Comparison of ENCODE assay signal across 18 cellular contexts in genomic region chr11:117442049-117442868, GRCh38.
DNase-seq lines count a peak whose midpoint lies in the region; ATAC-seq, FAIRE-seq and TF ChIP-seq lines count a peak whose summit lies in the region.
"Had no signal": no experiment of that assay in that cellular context is flagged by ENCODE, and none has a peak within 500 bp of the region (broad histone marks: within the 10 kb centered on the region; RNA-seq: fewer than 3 reads in every experiment).

No MANE protein-coding gene starts in this region.

- H3K4me2 ChIP-seq in HepG2 (ENCODE audit: low read depth, low read length), result no peak overlapping the region
- H3K4me2 ChIP-seq: BLaER1, GM23338 had no signal

- in situ Hi-C loops in HepG2 (cut with HindIII; ENCODE audit: extremely low pct_ligation_motif_present, low pct_unique_long_range_greater_than_20kb), result loop anchor here (5.0 to 25.0 kb wide), 2 partner anchors 365 to 495 kb away; partner anchors contain the start of gene TMPRSS13

- H3K27me3 ChIP-seq in HepG2 (ENCODE audit: control insufficient read depth in 1 of 2, insufficient read depth in 2 of 2, low read length in 2 of 2) (peaks cover 2 to 32% of the 10 kb centered on the region in 2 experiments; a peak in 3 of 5 replicates), right lobe of liver (no peaks in the 10 kb centered on the region)
- no peaks in the 10 kb centered on the region for H3K27me3 ChIP-seq in naive thymus-derived CD4-positive, alpha-beta T cell (ENCODE audit: control insufficient read depth in 2 of 2, insufficient read depth in 2 of 2, low read length in 2 of 2)
- H3K27me3 ChIP-seq: BLaER1 had no signal

- no peak for TF ChIP-seq CTCF in HepG2 (CRISPR knock-in tag; IDR thresholded peaks at IDR 0.05)
- no peak for TF ChIP-seq CTCF in right lobe of liver (IDR thresholded peaks at IDR 0.05)
- TF ChIP-seq CTCF in brain (conservative IDR thresholded peaks at IDR 0.05), result no peak

- peaks cover 25% of the 10 kb centered on the region for H3K4me1 Mint-ChIP-seq in brain
- H3K4me1 Mint-ChIP-seq in naive thymus-derived CD4-positive, alpha-beta T cell, result no peaks in the 10 kb centered on the region
- H3K4me1 Mint-ChIP-seq: CD14-positive monocyte; CD4-positive, alpha-beta memory T cell had no signal

- DNase-seq in HepG2 (ENCODE audit: low spot score), result no peak
- no peak for DNase-seq in right lobe of liver
- DNase-seq in naive thymus-derived CD4-positive, alpha-beta T cell, result no peak
- no peak for DNase-seq in urothelium cell line (ENCODE audit: low spot score)
- no peak for DNase-seq in dermis blood vessel endothelial cell
- DNase-seq: 8988T; CD4-positive, alpha-beta memory T cell; DMS153; DMS79; GDM1; KG1 had no signal

- no peaks in the 10 kb centered on the region for H3K4me1 ChIP-seq in HepG2 (ENCODE audit: insufficient read depth, low read length)
- H3K4me1 ChIP-seq in right lobe of liver, result no peaks in the 10 kb centered on the region
- H3K4me1 ChIP-seq in naive thymus-derived CD4-positive, alpha-beta T cell (ENCODE audit: control insufficient read depth in 2 of 2, insufficient read depth in 2 of 2, low read length in 2 of 2), result no peaks in the 10 kb centered on the region

- no peak for ATAC-seq in HepG2
- no peak for ATAC-seq in right lobe of liver
- peak; percentile 25 for ATAC-seq in naive thymus-derived CD4-positive, alpha-beta T cell
- ATAC-seq in GM18502 (IDR thresholded peaks at IDR 0.05; ENCODE audit: poor library complexity, unreplicated experiment), result no peak
- ATAC-seq in GM21825 (IDR thresholded peaks at IDR 0.05; ENCODE audit: unreplicated experiment), result no peak

- WGBS in HepG2 (ENCODE audit: low lambda C conversion rate), result 71% methylated on average over 15 of the region's 16 CpGs
- WGBS in right lobe of liver (ENCODE audit: insufficient coverage, low coverage, low lambda C conversion rate, missing lambda C conversion rate), result 82% methylated on average over 13 of the region's 16 CpGs

- no peak overlapping the region for H2AFZ ChIP-seq in HepG2 (ENCODE audit: low read length)

- CTCF ChIA-PET in HepG2 (lab: Yijun Ruan, JAX; ENCODE audit: low intra/inter-chr PET ratio, low total read pairs), result no interaction called here
- CTCF ChIA-PET in naive thymus-derived CD4-positive, alpha-beta T cell (lab: Charles Lee), result no interaction called here

- TF ChIP-seq RAD21 in HepG2 (CRISPR knock-in tag; IDR thresholded peaks at IDR 0.05), result no peak

- H3K9me3 Mint-ChIP-seq in brain, result peaks cover 0 to 6% (median 0%) of the 10 kb centered on the region in 5 experiments
- H3K9me3 Mint-ChIP-seq in naive thymus-derived CD4-positive, alpha-beta T cell, result peaks cover 0 to 6% (median 0%) of the 10 kb centered on the region in 11 donors
- H3K9me3 Mint-ChIP-seq: CD4-positive, alpha-beta memory T cell; GM23338 had no signal

- peaks cover 7% of the 10 kb centered on the region for H3K27me3 Mint-ChIP-seq in brain
- peaks cover 0 to 28% (median 21%) of the 10 kb centered on the region in 5 donors for H3K27me3 Mint-ChIP-seq in naive thymus-derived CD4-positive, alpha-beta T cell

- no peak for FAIRE-seq in HepG2 (lab: Jason Lieb, UNC)
- FAIRE-seq in urothelium cell line (lab: Jason Lieb, UNC), result peak; percentile 91
- FAIRE-seq: GM19239 had no signal

- H4K20me1 ChIP-seq in HepG2 (ENCODE audit: insufficient read depth, low read length), result no peaks in the 10 kb centered on the region
- H4K20me1 ChIP-seq: BLaER1 had no signal

- TF ChIP-seq EP300 in HepG2 (IDR thresholded peaks at IDR 0.05; ENCODE audit: low read depth in 2 of 2, low read length in 2 of 2) (no peak), HepG2 (CRISPR knock-in tag; IDR thresholded peaks at IDR 0.05; ENCODE audit: borderline replicate concordance) (no peak)

- peaks cover 21% of the 10 kb centered on the region for H3K36me3 Mint-ChIP-seq in brain
- no peaks in the 10 kb centered on the region for H3K36me3 Mint-ChIP-seq in naive thymus-derived CD4-positive, alpha-beta T cell
- H3K36me3 Mint-ChIP-seq: CD14-positive monocyte; CD4-positive, alpha-beta memory T cell had no signal

- H3K4me3 Mint-ChIP-seq in brain, result peak overlapping the region in 1 of 5 experiments; percentile 12
- H3K4me3 Mint-ChIP-seq in naive thymus-derived CD4-positive, alpha-beta T cell, result no peak overlapping the region
- H3K4me3 Mint-ChIP-seq: CD4-positive, alpha-beta memory T cell; GM23338 had no signal

- POLR2A ChIA-PET in HepG2 (lab: Yijun Ruan, JAX), result no interaction called here
- POLR2A ChIA-PET in naive thymus-derived CD4-positive, alpha-beta T cell (lab: Charles Lee), result no interaction called here

- peak overlapping the region in 3 of 5 experiments; percentile 15 to 69 (median 38) for H3K27ac Mint-ChIP-seq in brain
- no peak overlapping the region for H3K27ac Mint-ChIP-seq in naive thymus-derived CD4-positive, alpha-beta T cell
- H3K27ac Mint-ChIP-seq: CD14-positive monocyte; CD4-positive, alpha-beta memory T cell; GM23338 had no signal

- H3K9me3 ChIP-seq in HepG2 (ENCODE audit: low read length) (no peaks in the 10 kb centered on the region), right lobe of liver (no peaks in the 10 kb centered on the region)
- no peaks in the 10 kb centered on the region for H3K9me3 ChIP-seq in naive thymus-derived CD4-positive, alpha-beta T cell (ENCODE audit: control insufficient read depth in 2 of 3, low read length in 3 of 3)
- H3K9me3 ChIP-seq: BLaER1 had no signal

- no peak overlapping the region for H3K9ac ChIP-seq in HepG2 (ENCODE audit: insufficient read depth, low read depth, low read length)
- H3K9ac ChIP-seq: BLaER1 had no signal

- no TSS peak for BruUV-seq in HepG2 (replicated peaks; lab: Mats Ljungman, UMichigan)

- H3K36me3 ChIP-seq in HepG2 (replicated peaks in 1 of 2; ENCODE audit: control insufficient read depth in 1 of 2, insufficient read depth in 2 of 2, low read length in 2 of 2) (no peaks in the 10 kb centered on the region), right lobe of liver (no peaks in the 10 kb centered on the region)
- no peaks in the 10 kb centered on the region for H3K36me3 ChIP-seq in naive thymus-derived CD4-positive, alpha-beta T cell (ENCODE audit: control insufficient read depth in 2 of 3, insufficient read depth in 3 of 3, low read length in 3 of 3)
- H3K36me3 ChIP-seq: BLaER1 had no signal

- TF ChIP-seq POLR2A in HepG2 (IDR thresholded peaks at IDR 0.05; ENCODE audit: insufficient read depth in 1 of 2, low read depth in 2 of 2, low read length in 2 of 2) (no peak), right lobe of liver (IDR thresholded peaks at IDR 0.05) (no peak)

- intact Hi-C loops in HepG2 (cut with micrococcal nuclease; ENCODE audit: unreplicated experiment) (no loop called here), right lobe of liver (cut with DNase I) (loop anchor here in 1 of 2 donors (5.0 kb wide), 1 partner anchor 375 kb away; no protein-coding TSS in a partner anchor)
- intact Hi-C loops in naive thymus-derived CD4-positive, alpha-beta T cell (cut with micrococcal nuclease), result no loop called here

- H3K79me2 ChIP-seq in HepG2 (ENCODE audit: insufficient read depth, low read length), result no peaks in the 10 kb centered on the region

- H3K27ac ChIP-seq in HepG2 (ENCODE audit: extremely low read length, insufficient read depth, low read length) (no peak overlapping the region), right lobe of liver (no peak overlapping the region)
- H3K27ac ChIP-seq in naive thymus-derived CD4-positive, alpha-beta T cell (ENCODE audit: low read depth, low read length), result no peak overlapping the region
- H3K27ac ChIP-seq: BLaER1 had no signal

- H3K4me3 ChIP-seq in HepG2 (replicated peaks in 1 of 3; ENCODE audit: insufficient read depth in 1 of 3, low read depth in 2 of 3, low read length in 3 of 3) (no peak overlapping the region), right lobe of liver (no peak overlapping the region)
- H3K4me3 ChIP-seq in naive thymus-derived CD4-positive, alpha-beta T cell (ENCODE audit: low read length), result no peak overlapping the region
- H3K4me3 ChIP-seq: BLaER1, GM23338 had no signal

TF ChIP-seq in HepG2, 621 proteins besides CTCF, POLR2A, EP300 and RAD21 (continues in another document):
- TF ChIP-seq MEF2D (CRISPR knock-in tag; IDR thresholded peaks at IDR 0.05) (no peak), IKZF1 (IDR thresholded peaks at IDR 0.05) (no peak), PAXIP1 (CRISPR knock-in tag; conservative IDR thresholded peaks at IDR 0.05) (no peak), MNT (IDR thresholded peaks at IDR 0.05) (peak; percentile 54)

Comparison
In these comparisons a context has a peak if more than half of its experiments do, and no peak if none do; other contexts are left out.
1. H3K27ac Mint-ChIP-seq: peak in brain (3 of 5); none in naive thymus-derived CD4-positive, alpha-beta T cell (0 of 9).